ENCODE assay signal across 14 cellular contexts in genomic region chr12:132507656-132508055, GRCh38. TPM values are rescaled to one million over a fixed set of nuclear protein-coding genes. Genes with fewer than 3 reads are reported as not detected.
DNase-seq lines count a peak whose midpoint lies in the region; ATAC-seq and TF ChIP-seq lines count a peak whose summit lies in the region.
"Had no signal": no experiment of that assay in that cellular context is flagged by ENCODE, and none has a peak within 500 bp of the region (broad histone marks: within the 10 kb centered on the region; RNA-seq: fewer than 3 reads in every experiment).

No MANE protein-coding gene starts in this region.

- 79% methylated on average over 5 of the region's 6 CpGs for WGBS in SK-N-SH (ENCODE audit: low lambda C conversion rate)
- WGBS in stomach, 5 donors, result 72 to 80% (median 75%) methylated on average over 5 to 6 of the region's 6 CpGs

- H4K20me1 ChIP-seq in SK-N-SH (ENCODE audit: insufficient read depth), result peaks cover 63% of the 10 kb centered on the region
- no peaks in the 10 kb centered on the region; the same call in 1 of the 2 replicates for H4K20me1 ChIP-seq in OCI-LY7 (ENCODE audit: insufficient read depth, low read length)

- H3K4me3 ChIP-seq in SK-N-SH (ENCODE audit: low read depth in 2 of 2, low read length in 1 of 2), result no peak overlapping the region
- no peak overlapping the region for H3K4me3 ChIP-seq in OCI-LY7 (ENCODE audit: low read depth, low read length, poor library complexity, severe bottlenecking)
- no peak overlapping the region for H3K4me3 ChIP-seq in fibroblast of villous mesenchyme (ENCODE audit: low read depth, low read length)
- H3K4me3 ChIP-seq in stomach, result no peak overlapping the region

- H3K9me3 ChIP-seq in SK-N-SH (no peaks in the 10 kb centered on the region), OCI-LY7 (ENCODE audit: low read length) (no peaks in the 10 kb centered on the region), stomach (no peaks in the 10 kb centered on the region)
- H3K9me3 ChIP-seq: gastroesophageal sphincter had no signal

- peaks cover 37% of the 10 kb centered on the region for H3K79me2 ChIP-seq in SK-N-SH (ENCODE audit: insufficient read depth)
- H3K79me2 ChIP-seq in OCI-LY7 (ENCODE audit: insufficient read depth, low read depth, low read length), result no peaks in the 10 kb centered on the region

- ATAC-seq in SK-N-SH treated with all-trans-retinoic acid at 6 μM for 48 hours (no peak), HG02981 (IDR thresholded peaks at IDR 0.05; ENCODE audit: unreplicated experiment) (no peak), GM18517 (IDR thresholded peaks at IDR 0.05; ENCODE audit: unreplicated experiment) (no peak)

- H2AFZ ChIP-seq in SK-N-SH (ENCODE audit: low read depth), result no peak overlapping the region
- H2AFZ ChIP-seq in OCI-LY7 (ENCODE audit: low read length), result no peak overlapping the region

- H3K4me2 ChIP-seq in SK-N-SH (no peak overlapping the region), OCI-LY7 (ENCODE audit: low read length) (no peak overlapping the region)

- POLR2A ChIA-PET in SK-N-SH (lab: Yijun Ruan, JAX), result no interaction called here
- POLR2A ChIA-PET in OCI-LY7 (lab: Charles Lee), result no interaction called here

- BruUV-seq in OCI-LY7 (replicated peaks; lab: Mats Ljungman, UMichigan), result no TSS peak

- no peak for DNase-seq in SK-N-SH
- DNase-seq in OCI-LY7 (ENCODE audit: low spot score), result no peak
- DNase-seq in fibroblast of villous mesenchyme (ENCODE audit: low read depth), result no peak
- DNase-seq in stomach, result no peak
- no peak for DNase-seq in hypothalamus (lab: John Stamatoyannopoulos, UW)
- DNase-seq: activated CD4-positive, CD25-positive, alpha-beta regulatory T cell; activated CD8-positive, alpha-beta memory T cell treated with anti-CD3 and anti-CD28 coated beads, Interleukin-2, amount 10 ng/mL, durations not matched to agents 7 days and 5 days; GDM1; NCI-H1930; NCI-H524 had no signal

- no peak for TF ChIP-seq RAD21 in SK-N-SH (IDR thresholded peaks at IDR 0.05; ENCODE audit: low read length)

- TF ChIP-seq CTCF in SK-N-SH (IDR thresholded peaks at IDR 0.05), result 0 out of 2 replicates have a peak, but pooled peaks have one; percentile 9
- 0 out of 2 replicates have a peak, but pooled peaks have one; percentile 20 for TF ChIP-seq CTCF in OCI-LY7 (conservative IDR thresholded peaks at IDR 0.05; ENCODE audit: low read length)
- peak; percentile 21 for TF ChIP-seq CTCF in fibroblast of villous mesenchyme (IDR thresholded peaks at IDR 0.05; ENCODE audit: insufficient read depth, low read depth, low read length)
- no peak for TF ChIP-seq CTCF in stomach (IDR thresholded peaks at IDR 0.05)

- H3K9me2 ChIP-seq in SK-N-SH (no peaks in the 10 kb centered on the region), OCI-LY7 (ENCODE audit: insufficient read depth, low read length) (no peaks in the 10 kb centered on the region)

- CTCF ChIA-PET in SK-N-SH (lab: Yijun Ruan, JAX) (interaction anchor here (0.9 to 2.3 kb wide), 4 partner anchors 12 to 94 kb away, joined by 3 to 9 read pairs (median 4); no protein-coding TSS in a partner anchor), OCI-LY7 (lab: Charles Lee; ENCODE audit: unreplicated experiment) (no interaction called here)

- H3F3A ChIP-seq in SK-N-SH (replicated peaks; ENCODE audit: insufficient read depth), result no peaks in the 10 kb centered on the region

- H3K36me3 ChIP-seq in SK-N-SH (replicated peaks in 1 of 2; ENCODE audit: control insufficient read depth in 1 of 2, insufficient read depth in 2 of 2, low read length in 1 of 2) (peaks cover 0 to 5% of the 10 kb centered on the region in 2 experiments), OCI-LY7 (ENCODE audit: insufficient read depth, low read length) (no peaks in the 10 kb centered on the region), stomach (peaks cover 19 to 48% (median 45%) of the 10 kb centered on the region in 4 donors)

- no peak for TF ChIP-seq POLR2A in stomach (IDR thresholded peaks at IDR 0.05)

- TF ChIP-seq EP300 in SK-N-SH (IDR thresholded peaks at IDR 0.05; ENCODE audit: borderline replicate concordance in 1 of 2, low read depth in 1 of 2, low read length in 1 of 2) (no peak), stomach (IDR thresholded peaks at IDR 0.05) (no peak)

- H3K4me1 ChIP-seq in SK-N-SH (ENCODE audit: control insufficient read depth in 1 of 2, insufficient read depth in 2 of 2, low read depth in 1 of 2, low read length in 1 of 2) (peaks cover 8 to 26% of the 10 kb centered on the region in 2 experiments; a peak in 2 of 4 replicates), OCI-LY7 (ENCODE audit: insufficient read depth, low read length, poor library complexity, severe bottlenecking) (no peaks in the 10 kb centered on the region), stomach (peaks cover 46 to 63% (median 53%) of the 10 kb centered on the region in 4 donors)

- H3K27ac ChIP-seq in SK-N-SH (ENCODE audit: low read depth in 2 of 2, low read length in 1 of 2) (no peak overlapping the region; a peak in 1 of 4 replicates), OCI-LY7 (ENCODE audit: low read depth, low read length, poor library complexity, severe bottlenecking) (no peak overlapping the region), stomach (peak overlapping the region; percentile 49 to 79 (median 75))

- H3K9ac ChIP-seq in SK-N-SH, result no peak overlapping the region

- intact Hi-C loops in OCI-LY7 (cut with micrococcal nuclease; ENCODE audit: unreplicated experiment), result no loop called here
- intact Hi-C loops in stomach (cut with DNase I; ENCODE audit: low total_unique reads), result no loop called here

- H3K27me3 ChIP-seq in SK-N-SH (ENCODE audit: insufficient read depth) (no peaks in the 10 kb centered on the region), stomach (no peaks in the 10 kb centered on the region)
- H3K27me3 ChIP-seq: gastroesophageal sphincter had no signal

TF ChIP-seq in SK-N-SH, 30 proteins besides CTCF, POLR2A, EP300 and RAD21 (continues in another document):
- TF ChIP-seq RFX5 (IDR thresholded peaks at IDR 0.05; ENCODE audit: low read length), result no peak
- no peak for TF ChIP-seq GATA2 (CRISPR knock-in tag; IDR thresholded peaks at IDR 0.05)
- no peak for TF ChIP-seq TEAD4 (IDR thresholded peaks at IDR 0.05; ENCODE audit: borderline replicate concordance, insufficient read depth)
- TF ChIP-seq RXRA (IDR thresholded peaks at IDR 0.05; ENCODE audit: borderline replicate concordance, low read depth), result no peak
- no peak for TF ChIP-seq NRF1 (IDR thresholded peaks at IDR 0.05; ENCODE audit: low read depth, low read length)
- no peak for TF ChIP-seq FOXM1 (IDR thresholded peaks at IDR 0.05; ENCODE audit: low read depth)
- no peak for TF ChIP-seq MEF2A (IDR thresholded peaks at IDR 0.05; ENCODE audit: borderline replicate concordance, low read depth)
- TF ChIP-seq, protein P1, sequence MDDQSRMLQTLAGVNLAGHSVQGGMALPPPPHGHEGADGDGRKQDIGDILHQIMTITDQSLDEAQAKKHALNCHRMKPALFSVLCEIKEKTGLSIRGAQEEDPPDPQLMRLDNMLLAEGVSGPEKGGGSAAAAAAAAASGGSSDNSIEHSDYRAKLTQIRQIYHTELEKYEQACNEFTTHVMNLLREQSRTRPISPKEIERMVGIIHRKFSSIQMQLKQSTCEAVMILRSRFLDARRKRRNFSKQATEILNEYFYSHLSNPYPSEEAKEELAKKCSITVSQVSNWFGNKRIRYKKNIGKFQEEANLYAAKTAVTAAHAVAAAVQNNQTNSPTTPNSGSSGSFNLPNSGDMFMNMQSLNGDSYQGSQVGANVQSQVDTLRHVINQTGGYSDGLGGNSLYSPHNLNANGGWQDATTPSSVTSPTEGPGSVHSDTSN (IDR thresholded peaks at IDR 0.05), result no peak

TF ChIP-seq in SK-N-SH treated with all-trans-retinoic acid at 6 μM for 48 hours, 23 proteins besides CTCF, POLR2A, EP300 and RAD21:
- no peak for TF ChIP-seq ESRRG (CRISPR knock-in tag; IDR thresholded peaks at IDR 0.05)
- TF ChIP-seq TCF4 (CRISPR knock-in tag; IDR thresholded peaks at IDR 0.05; ENCODE audit: borderline replicate concordance), result no peak
- no peak for TF ChIP-seq ZNF565 (CRISPR knock-in tag; conservative IDR thresholded peaks at IDR 0.05; ENCODE audit: low read depth)
- TF ChIP-seq RARB (CRISPR knock-in tag; IDR thresholded peaks at IDR 0.05), result no peak
- TF ChIP-seq, protein P2, sequence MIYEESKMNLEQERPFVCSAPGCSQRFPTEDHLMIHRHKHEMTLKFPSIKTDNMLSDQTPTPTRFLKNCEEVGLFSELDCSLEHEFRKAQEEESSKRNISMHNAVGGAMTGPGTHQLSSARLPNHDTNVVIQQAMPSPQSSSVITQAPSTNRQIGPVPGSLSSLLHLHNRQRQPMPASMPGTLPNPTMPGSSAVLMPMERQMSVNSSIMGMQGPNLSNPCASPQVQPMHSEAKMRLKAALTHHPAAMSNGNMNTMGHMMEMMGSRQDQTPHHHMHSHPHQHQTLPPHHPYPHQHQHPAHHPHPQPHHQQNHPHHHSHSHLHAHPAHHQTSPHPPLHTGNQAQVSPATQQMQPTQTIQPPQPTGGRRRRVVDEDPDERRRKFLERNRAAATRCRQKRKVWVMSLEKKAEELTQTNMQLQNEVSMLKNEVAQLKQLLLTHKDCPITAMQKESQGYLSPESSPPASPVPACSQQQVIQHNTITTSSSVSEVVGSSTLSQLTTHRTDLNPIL (CRISPR knock-in tag; IDR thresholded peaks at IDR 0.05; ENCODE audit: low read depth), result no peak
- no peak for TF ChIP-seq ZNF8 (CRISPR knock-in tag; IDR thresholded peaks at IDR 0.05)
- no peak for TF ChIP-seq BACH2 (CRISPR knock-in tag; IDR thresholded peaks at IDR 0.05; ENCODE audit: borderline replicate concordance)
- TF ChIP-seq ZNF70 (CRISPR knock-in tag; IDR thresholded peaks at IDR 0.05), result no peak
- no peak for TF ChIP-seq ISL1 (CRISPR knock-in tag; IDR thresholded peaks at IDR 0.05)
- TF ChIP-seq ZFP30 (CRISPR knock-in tag; IDR thresholded peaks at IDR 0.05), result no peak
- no peak for TF ChIP-seq ZFP3 (CRISPR knock-in tag; IDR thresholded peaks at IDR 0.05)
- TF ChIP-seq OSR1 (CRISPR knock-in tag; IDR thresholded peaks at IDR 0.05), result no peak
TF ChIP-seq in SK-N-SH treated with all-trans-retinoic acid at 6 μM for 48 hours: peak in this region for 0.

RNA-seq across cellular contexts. Expression of gene FBRSL1, which starts 17.7 kb away (rescaled TPM):
- 3.3 and 5.5 TPM in 2 replicates for polyA plus RNA-seq in SK-N-SH (2012; rRNA removed)
- polyA plus RNA-seq in SK-N-SH (2012; cell fraction: cytosol; rRNA removed), result 3.2 and 4.9 TPM in 2 replicates
- 29.5 and 88.3 TPM in 2 replicates for polyA plus RNA-seq in SK-N-SH (2012; cell fraction: nucleus; rRNA removed)
- 8.0 and 24.6 TPM in 2 replicates for total RNA-seq in OCI-LY7 (2014; rRNA removed; shearing (Covaris generic))
- 83.5 and 87.8 TPM in 2 replicates for total RNA-seq in OCI-LY7 (2022)
- total RNA-seq in fibroblast of villous mesenchyme, result 3.9 and 42.5 TPM in 2 replicates
- total RNA-seq in stomach, result 100 to 1,000 TPM in 1 of 5 donors, 10 to 100 TPM in 2, 1 to 10 TPM in 2; 5.3 to 110 (median 51.1) TPM
- 10 to 100 TPM; 13.3 to 17.6 (median 13.7) TPM for polyA plus RNA-seq in stomach

Comparison
In these comparisons a context has a peak if more than half of its experiments do, and no peak if none do; other contexts are left out.
1. H3K27ac ChIP-seq: peak in stomach (5 of 5); none in SK-N-SH (0 of 2) and OCI-LY7 (single experiment).
2. CTCF ChIP-seq: peak in SK-N-SH (single experiment), OCI-LY7 (single experiment) and fibroblast of villous mesenchyme (single experiment); none in stomach (0 of 7).